In genomic region chr10:79069325-79070090, GRCh38 we compare ENCODE assay signal across 8 cellular contexts. TPM values are rescaled to one million over a fixed set of nuclear protein-coding genes. Genes with fewer than 3 reads are reported as not detected.
DNase-seq lines count a peak whose midpoint lies in the region; ATAC-seq and TF ChIP-seq lines count a peak whose summit lies in the region.

No MANE protein-coding gene starts in this region.

- no peaks in the 10 kb centered on the region for H3K27me3 ChIP-seq in foreskin keratinocyte
- H3K27me3 ChIP-seq in osteoblast (ENCODE audit: insufficient read depth, low read length): no peaks in the 10 kb centered on the region

- H3K9me3 ChIP-seq in osteoblast (ENCODE audit: low read depth, low read length): no peaks in the 10 kb centered on the region

- peak overlapping the region; percentile 78 for H3K4me3 ChIP-seq in GM12864 (ENCODE audit: low read depth, low read length)
- peak overlapping the region; percentile 73 for H3K4me3 ChIP-seq in HFF-Myc (replicated peaks; ENCODE audit: low read depth, low read length)
- H3K4me3 ChIP-seq in osteoblast (ENCODE audit: insufficient read depth, low read length): peak overlapping the region; percentile 98

- ATAC-seq in foreskin keratinocyte: peak; percentile 9

- peaks cover 49% of the 10 kb centered on the region for H3K79me2 ChIP-seq in osteoblast (ENCODE audit: insufficient read depth, low read length)

- peaks cover 41% of the 10 kb centered on the region for H4K20me1 ChIP-seq in osteoblast (ENCODE audit: insufficient read depth, low read length)

- H3K27ac ChIP-seq in foreskin keratinocyte (no peak overlapping the region), osteoblast (ENCODE audit: low read depth, low read length) (peak overlapping the region; percentile 83)

- peaks cover 1% of the 10 kb centered on the region for H3K4me1 ChIP-seq in foreskin keratinocyte
- H3K4me1 ChIP-seq in osteoblast (ENCODE audit: insufficient read depth, low read length): peaks cover 42% of the 10 kb centered on the region

- H3K4me2 ChIP-seq in osteoblast (ENCODE audit: insufficient read depth, low read length): peak overlapping the region; percentile 76

- H3K36me3 ChIP-seq in osteoblast (ENCODE audit: insufficient read depth, low read length): peaks cover 9% of the 10 kb centered on the region

- TF ChIP-seq CTCF in GM12864 (IDR thresholded peaks at IDR 0.05; ENCODE audit: low read depth, low read length, missing control alignments) (no peak), HFF-Myc (IDR thresholded peaks at IDR 0.05; ENCODE audit: low read depth, low read length, missing control alignments) (no peak), foreskin keratinocyte (conservative IDR thresholded peaks at IDR 0.05) (no peak), osteoblast (IDR thresholded peaks at IDR 0.05; ENCODE audit: extremely low read depth, low read depth, low read length) (no peak)

- no peak overlapping the region for H2AFZ ChIP-seq in osteoblast (ENCODE audit: low read length)

- DNase-seq in GM12864 (ENCODE audit: low read depth) (no peak), HFF-Myc (ENCODE audit: extremely low read depth, low read depth) (no peak), NCI-H510A treated with DMSO at 0.1 percent for 48 hours (lab: John Stamatoyannopoulos, UW) (peak; percentile 61), foreskin keratinocyte (peak in 1 of 2 donors; percentile 61), osteoblast (ENCODE audit: insufficient read length, low spot score, missing footprints) (peak; percentile 94), occipital lobe (lab: John Stamatoyannopoulos, UW) (no peak), UCSD-AML1 (lab: John Stamatoyannopoulos, UW; ENCODE audit: unreplicated experiment) (no peak)
- peak; percentile 84 for DNase-seq in activated effector memory CD4-positive, alpha-beta T cell treated with anti-CD3 and anti-CD28 coated beads, Interleukin-2, amount 50 U/mL, for 16 hours

RNA-seq across cellular contexts. Expression of gene ZMIZ1, which starts 0.7 kb away (rescaled TPM):
- 9.5 and 16.6 TPM in 2 replicates for total RNA-seq in foreskin keratinocyte
- 4.2 and 5.9 TPM in 2 replicates for polyA plus RNA-seq in foreskin keratinocyte
- total RNA-seq in osteoblast: 40.9 and 50.4 TPM in 2 replicates
- 29.5 TPM for total RNA-seq in occipital lobe

Comparison
In these comparisons a context has a peak if more than half of its experiments do, and no peak if none do; other contexts are left out.
1. DNase-seq: peak in NCI-H510A treated with DMSO at 0.1 percent for 48 hours (single experiment), activated effector memory CD4-positive, alpha-beta T cell treated with anti-CD3 and anti-CD28 coated beads, Interleukin-2, amount 50 U/mL, for 16 hours (single experiment) and osteoblast (single experiment); none in GM12864 (single experiment), HFF-Myc (single experiment), occipital lobe (single experiment) and UCSD-AML1 (single experiment).
2. Peak in every context shown above with its lines, with median percentiles within 50 percentile points of each other: H3K4me3 ChIP-seq.